12 cellular contexts compared by ENCODE assay signal in genomic region chr22:23566716-23567475, GRCh38. TPM values are rescaled to one million over a fixed set of nuclear protein-coding genes. Genes with fewer than 3 reads are reported as not detected.
DNase-seq lines count a peak whose midpoint lies in the region; ATAC-seq and TF ChIP-seq lines count a peak whose summit lies in the region.
"Had no signal": no experiment of that assay in that cellular context is flagged by ENCODE, and none has a peak within 500 bp of the region (broad histone marks: within the 10 kb centered on the region; RNA-seq: fewer than 3 reads in every experiment).

No MANE protein-coding gene starts in this region.

- H3K9me3 Mint-ChIP-seq in activated naive CD8-positive, alpha-beta T cell (ENCODE audit: low read depth) = no peaks in the 10 kb centered on the region
- H3K9me3 Mint-ChIP-seq in activated naive CD8-positive, alpha-beta T cell treated with anti-CD3 and anti-CD28 coated beads, Interleukin-2, amount 50 U/mL, for 24 hours = no peaks in the 10 kb centered on the region
- no peaks in the 10 kb centered on the region for H3K9me3 Mint-ChIP-seq in central memory CD8-positive, alpha-beta T cell
- H3K9me3 Mint-ChIP-seq in naive thymus-derived CD4-positive, alpha-beta T cell = peaks cover 0 to 2% (median 0%) of the 10 kb centered on the region in 11 donors

- no peak for ATAC-seq in activated naive CD8-positive, alpha-beta T cell treated with anti-CD3 and anti-CD28 coated beads, Interleukin-2, amount 50 U/mL, for 24 hours
- ATAC-seq in central memory CD8-positive, alpha-beta T cell (replicated peaks; ENCODE audit: extremely low read depth, poor library complexity, severe bottlenecking) = no peak
- no peak for ATAC-seq in naive thymus-derived CD4-positive, alpha-beta T cell
- ATAC-seq in GM19467 (IDR thresholded peaks at IDR 0.05; ENCODE audit: unreplicated experiment) (no peak), foreskin keratinocyte (no peak)

- WGBS in tibial nerve, 2 donors = 50 to 51% methylated on average over 33 of the region's 35 CpGs

- no peaks in the 10 kb centered on the region for H3K9me3 ChIP-seq in naive thymus-derived CD4-positive, alpha-beta T cell (ENCODE audit: control insufficient read depth in 2 of 3, low read length in 3 of 3)
- no peaks in the 10 kb centered on the region for H3K9me3 ChIP-seq in tibial nerve

- intact Hi-C loops in naive thymus-derived CD4-positive, alpha-beta T cell (cut with micrococcal nuclease) = no loop called here

- no peaks in the 10 kb centered on the region for H3K36me3 Mint-ChIP-seq in activated naive CD8-positive, alpha-beta T cell
- no peaks in the 10 kb centered on the region for H3K36me3 Mint-ChIP-seq in activated naive CD8-positive, alpha-beta T cell treated with anti-CD3 and anti-CD28 coated beads, Interleukin-2, amount 50 U/mL, for 24 hours (ENCODE audit: low read depth)
- peaks cover 1% of the 10 kb centered on the region for H3K36me3 Mint-ChIP-seq in central memory CD8-positive, alpha-beta T cell (ENCODE audit: insufficient read depth)
- H3K36me3 Mint-ChIP-seq in naive thymus-derived CD4-positive, alpha-beta T cell = peaks cover 0 to 2% (median 0%) of the 10 kb centered on the region in 5 donors

- H3K4me3 Mint-ChIP-seq in activated naive CD8-positive, alpha-beta T cell = peak overlapping the region; percentile 72
- H3K4me3 Mint-ChIP-seq in activated naive CD8-positive, alpha-beta T cell treated with anti-CD3 and anti-CD28 coated beads, Interleukin-2, amount 50 U/mL, for 24 hours = no peak overlapping the region
- peak overlapping the region; percentile 76 for H3K4me3 Mint-ChIP-seq in central memory CD8-positive, alpha-beta T cell
- H3K4me3 Mint-ChIP-seq in naive thymus-derived CD4-positive, alpha-beta T cell = peak overlapping the region; percentile 12 to 83 (median 54)

- peaks cover 0 to 5% of the 10 kb centered on the region in 2 donors for H3K4me1 ChIP-seq in naive thymus-derived CD4-positive, alpha-beta T cell (ENCODE audit: control insufficient read depth in 2 of 2, insufficient read depth in 2 of 2, low read length in 2 of 2)
- H3K4me1 ChIP-seq in tibial nerve (peaks cover 0 to 19% (median 13%) of the 10 kb centered on the region in 4 donors), foreskin keratinocyte (no peaks in the 10 kb centered on the region)

- no peak for TF ChIP-seq EP300 in tibial nerve (IDR thresholded peaks at IDR 0.05)

- no peak overlapping the region for H3K27ac Mint-ChIP-seq in activated naive CD8-positive, alpha-beta T cell
- no peak overlapping the region for H3K27ac Mint-ChIP-seq in activated naive CD8-positive, alpha-beta T cell treated with anti-CD3 and anti-CD28 coated beads, Interleukin-2, amount 50 U/mL, for 24 hours
- H3K27ac Mint-ChIP-seq in central memory CD8-positive, alpha-beta T cell (ENCODE audit: low read depth) = no peak overlapping the region
- H3K27ac Mint-ChIP-seq in naive thymus-derived CD4-positive, alpha-beta T cell = no peak overlapping the region

- POLR2A ChIA-PET in naive thymus-derived CD4-positive, alpha-beta T cell (lab: Charles Lee) = no interaction called here

- H3K4me1 Mint-ChIP-seq in activated naive CD8-positive, alpha-beta T cell (ENCODE audit: low read depth) = peaks cover 8% of the 10 kb centered on the region
- peaks cover 6% of the 10 kb centered on the region for H3K4me1 Mint-ChIP-seq in activated naive CD8-positive, alpha-beta T cell treated with anti-CD3 and anti-CD28 coated beads, Interleukin-2, amount 50 U/mL, for 24 hours
- peaks cover 8% of the 10 kb centered on the region for H3K4me1 Mint-ChIP-seq in central memory CD8-positive, alpha-beta T cell
- peaks cover 5 to 11% (median 7%) of the 10 kb centered on the region in 7 donors for H3K4me1 Mint-ChIP-seq in naive thymus-derived CD4-positive, alpha-beta T cell

- no peak for TF ChIP-seq CTCF in tibial nerve (IDR thresholded peaks at IDR 0.05)
- TF ChIP-seq CTCF in foreskin keratinocyte (conservative IDR thresholded peaks at IDR 0.05) = no peak

- peaks cover 0 to 6% of the 10 kb centered on the region in 2 donors for H3K27me3 ChIP-seq in naive thymus-derived CD4-positive, alpha-beta T cell (ENCODE audit: control insufficient read depth in 2 of 2, insufficient read depth in 2 of 2, low read length in 2 of 2)
- H3K27me3 ChIP-seq in tibial nerve (peaks cover 0 to 42% of the 10 kb centered on the region in 2 donors), foreskin keratinocyte (peaks cover 34% of the 10 kb centered on the region)

- TF ChIP-seq POLR2A in tibial nerve (IDR thresholded peaks at IDR 0.05) = no peak

- H3K4me3 ChIP-seq in naive thymus-derived CD4-positive, alpha-beta T cell (ENCODE audit: low read length) = no peak overlapping the region
- peak overlapping the region in 3 of 4 donors; percentile 32 to 55 (median 37) for H3K4me3 ChIP-seq in tibial nerve

- H3K27ac ChIP-seq in naive thymus-derived CD4-positive, alpha-beta T cell (ENCODE audit: low read depth, low read length) = no peak overlapping the region
- H3K27ac ChIP-seq in tibial nerve (no peak overlapping the region), foreskin keratinocyte (no peak overlapping the region)

- CTCF ChIA-PET in naive thymus-derived CD4-positive, alpha-beta T cell (lab: Charles Lee) = no interaction called here

- H3K27me3 Mint-ChIP-seq in activated naive CD8-positive, alpha-beta T cell = peaks cover 5% of the 10 kb centered on the region
- peaks cover 18% of the 10 kb centered on the region for H3K27me3 Mint-ChIP-seq in activated naive CD8-positive, alpha-beta T cell treated with anti-CD3 and anti-CD28 coated beads, Interleukin-2, amount 50 U/mL, for 24 hours
- peaks cover 48% of the 10 kb centered on the region for H3K27me3 Mint-ChIP-seq in central memory CD8-positive, alpha-beta T cell
- peaks cover 22 to 46% (median 32%) of the 10 kb centered on the region in 5 donors for H3K27me3 Mint-ChIP-seq in naive thymus-derived CD4-positive, alpha-beta T cell

- no peak for DNase-seq in activated naive CD8-positive, alpha-beta T cell treated with anti-CD3 and anti-CD28 coated beads, Interleukin-2, amount 50 U/mL, for 24 hours
- no peak for DNase-seq in central memory CD8-positive, alpha-beta T cell (ENCODE audit: low spot score in 2 of 2)
- DNase-seq in naive thymus-derived CD4-positive, alpha-beta T cell = peak in 1 of 9 donors; percentile 10
- DNase-seq in tibial nerve (ENCODE audit: low spot score in 2 of 2) (no peak), NCI-H526 treated with DMSO at 0.1 percent for 48 hours (lab: John Stamatoyannopoulos, UW) (no peak), foreskin keratinocyte (no peak)
- DNase-seq: AML-193 had no signal

- H3K36me3 ChIP-seq in naive thymus-derived CD4-positive, alpha-beta T cell (ENCODE audit: control insufficient read depth in 2 of 3, insufficient read depth in 3 of 3, low read length in 3 of 3) = no peaks in the 10 kb centered on the region
- H3K36me3 ChIP-seq in tibial nerve = no peaks in the 10 kb centered on the region

RNA-seq across cellular contexts. Expression of gene IGLL1, which starts 13.2 kb away (rescaled TPM):
- total RNA-seq in naive thymus-derived CD4-positive, alpha-beta T cell = under 1 TPM in 1 of 5 experiments, not detected in 4; 0.72 TPM
- not detected for polyA plus RNA-seq in naive thymus-derived CD4-positive, alpha-beta T cell
- total RNA-seq in tibial nerve (not detected), foreskin keratinocyte (not detected in 2 replicates)
- not detected in 2 replicates for polyA plus RNA-seq in foreskin keratinocyte
- total RNA-seq: MCF 10A; renal cortical epithelial cell; T-helper 1 cell treated with Interleukin-12 subunit alpha and Interleukin-12 subunit beta and Interleukin-4 antibody, amounts not matched to agents 30 ng/mL and 1 ng/mL, for 36 hours had no signal
